17 cellular contexts compared by ENCODE assay signal in the genomic region with DNA sequence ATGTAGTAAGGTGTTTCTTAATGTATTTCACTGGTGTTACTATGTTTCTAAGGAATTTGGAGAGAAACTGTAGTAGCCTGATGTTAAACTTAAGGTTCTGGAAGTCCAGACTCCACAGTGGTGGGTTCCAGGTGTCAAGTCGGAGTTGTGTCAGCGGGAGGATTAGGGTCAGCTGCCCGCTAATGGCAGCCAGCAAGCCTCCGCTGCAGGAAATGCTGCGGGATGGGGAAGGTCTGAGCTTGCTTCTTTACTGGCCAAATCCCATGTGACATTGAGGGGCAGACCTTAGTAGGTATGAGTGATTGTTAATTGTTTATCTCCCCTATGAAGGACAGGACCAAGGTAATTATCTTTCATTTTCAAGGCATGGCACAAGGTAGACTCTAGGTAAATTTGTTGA. TPM values are rescaled to one million over a fixed set of nuclear protein-coding genes. Genes with fewer than 3 reads are reported as not detected.
DNase-seq lines count a peak whose midpoint lies in the region; ATAC-seq and TF ChIP-seq lines count a peak whose summit lies in the region.
"Had no signal": no experiment of that assay in that cellular context is flagged by ENCODE, and none has a peak within 500 bp of the region (broad histone marks: within the 10 kb centered on the region; RNA-seq: fewer than 3 reads in every experiment).

No MANE protein-coding gene starts in this region.

- peak overlapping the region; percentile 26 for H3K9ac ChIP-seq in iPS-18a (ENCODE audit: low read length)

- no peak for TF ChIP-seq POLR2A in testis (IDR thresholded peaks at IDR 0.05)

- WGBS in testis, 2 donors = 56 to 72% methylated on average over 5 of the region's 5 CpGs

- intact Hi-C loops in ascending aorta (cut with DNase I) = loop anchor here (10.0 kb wide), 2 partner anchors 349 to 411 kb away; no protein-coding TSS in a partner anchor
- intact Hi-C loops in testis (cut with DNase I; ENCODE audit: low total_unique reads) = loop anchor here (5.0 to 10.0 kb wide), 2 partner anchors 206 to 251 kb away; no protein-coding TSS in a partner anchor

- H3K4me1 ChIP-seq in ascending aorta (peaks cover 0 to 22% of the 10 kb centered on the region in 2 donors), iPS-18a (ENCODE audit: control insufficient read depth, low read depth, low read length) (peaks cover 37% of the 10 kb centered on the region), testis (peaks cover 8% of the 10 kb centered on the region)
- H3K4me1 ChIP-seq: BE2C had no signal

- H3K27ac ChIP-seq in ascending aorta = peak overlapping the region; percentile 97 to 99
- no peak overlapping the region for H3K27ac ChIP-seq in iPS-18a (ENCODE audit: low read length)
- peak overlapping the region; percentile 57 to 100 for H3K27ac ChIP-seq in testis
- H3K27ac ChIP-seq: PC-9 had no signal

- no peak for TF ChIP-seq CTCF in ascending aorta (IDR thresholded peaks at IDR 0.05)
- no peak for TF ChIP-seq CTCF in testis (IDR thresholded peaks at IDR 0.05)
- no peak for TF ChIP-seq CTCF in GM10266 (IDR thresholded peaks at IDR 0.05; ENCODE audit: control insufficient read depth, insufficient read depth, low read depth, missing control alignments)
- TF ChIP-seq CTCF in GM13977 (IDR thresholded peaks at IDR 0.05; ENCODE audit: extremely low read depth, insufficient read depth, missing control alignments) = no peak

- DNase-seq in NCI-H82 treated with DMSO at 0.1 percent for 48 hours (lab: John Stamatoyannopoulos, UW; ENCODE audit: unreplicated experiment) (peak; percentile 66), ascending aorta (ENCODE audit: low spot score in 2 of 2) (no peak), testis (no peak), GM10266 (ENCODE audit: extremely low spot score) (no peak), GM13977 (ENCODE audit: low spot score) (no peak)
- DNase-seq: BE2C; CD8-positive, alpha-beta T cell; DMS79 treated with DMSO at 0.1 percent for 48 hours; NCI-H146; NCI-H345; NCI-H526 treated with DMSO at 0.1 percent for 48 hours; PC-9; Right ventricle myocardium superior had no signal

- no peaks in the 10 kb centered on the region for H3K36me3 ChIP-seq in ascending aorta
- no peaks in the 10 kb centered on the region for H3K36me3 ChIP-seq in iPS-18a (ENCODE audit: control insufficient read depth, low read depth, low read length)
- no peaks in the 10 kb centered on the region for H3K36me3 ChIP-seq in testis (ENCODE audit: low read depth, missing control alignments)
- H3K36me3 ChIP-seq: BE2C had no signal

- in situ Hi-C loops in GM13977 (cut with MboI; ENCODE audit: low pct_unique_long_range_greater_than_20kb, low sequenced_read_pairs, unreplicated experiment) = loop anchor here (25.0 kb wide), 1 partner anchor 211 kb away; no protein-coding TSS in a partner anchor

- no peaks in the 10 kb centered on the region for H3K27me3 ChIP-seq in ascending aorta
- H3K27me3 ChIP-seq in iPS-18a (ENCODE audit: control insufficient read depth, insufficient read depth, low read length) = peaks cover 6% of the 10 kb centered on the region
- H3K27me3 ChIP-seq in testis = no peaks in the 10 kb centered on the region
- H3K27me3 ChIP-seq: BE2C had no signal

- H3K4me3 ChIP-seq in ascending aorta (peak overlapping the region in 1 of 2 donors; percentile 45), iPS-18a (ENCODE audit: low read length) (peak overlapping the region; percentile 21), testis (no peak overlapping the region)
- H3K4me3 ChIP-seq: PC-9 had no signal

- H3K9me3 ChIP-seq in ascending aorta (no peaks in the 10 kb centered on the region), iPS-18a (ENCODE audit: control insufficient read depth, low read depth, low read length) (no peaks in the 10 kb centered on the region), testis (no peaks in the 10 kb centered on the region)
- H3K9me3 ChIP-seq: BE2C had no signal

- no peak for ATAC-seq in GM18907 (IDR thresholded peaks at IDR 0.05; ENCODE audit: unreplicated experiment)
- ATAC-seq: CD8-positive, alpha-beta T cell; HCT116; SK-N-SH treated with all-trans-retinoic acid at 6 μM for 48 hours had no signal

RNA-seq across cellular contexts. Expression of a gene that starts 3.7 kb away (rescaled TPM):
- 97.9 TPM for total RNA-seq in ascending aorta
- total RNA-seq in testis = 100 to 1,000 TPM; 103 to 126 TPM
- polyA plus RNA-seq in testis (ENCODE audit: insufficient read depth, low read depth, low replicate concordance) = 26.2 TPM
